Comparison of ENCODE assay signal across 16 cellular contexts in genomic region chr10:132251928-132252327, GRCh38. TPM values are rescaled to one million over a fixed set of nuclear protein-coding genes. Genes with fewer than 3 reads are reported as not detected.
DNase-seq lines count a peak whose midpoint lies in the region; ATAC-seq, FAIRE-seq and TF ChIP-seq lines count a peak whose summit lies in the region.
"Had no signal": no experiment of that assay in that cellular context is flagged by ENCODE, and none has a peak within 500 bp of the region (broad histone marks: within the 10 kb centered on the region; RNA-seq: fewer than 3 reads in every experiment).

No MANE protein-coding gene starts in this region.

- no peak overlapping the region for H3K4me3 Mint-ChIP-seq in nephron progenitor cell
- H3K4me3 Mint-ChIP-seq: CD4-positive, alpha-beta memory T cell; H9 had no signal

- no peaks in the 10 kb centered on the region for H3K79me2 ChIP-seq in K562 (ENCODE audit: control insufficient read depth, insufficient read depth, low read length)

- peak; percentile 77 for DNase-seq in HuH-7 (ENCODE audit: low spot score)
- DNase-seq in K562 (ENCODE audit: extremely low read depth in 1 of 4, low spot score in 3 of 4), result no peak
- no peak for DNase-seq in nephron progenitor cell
- DNase-seq in thyroid gland, result no peak
- DNase-seq in cerebellar cortex (ENCODE audit: low spot score), result no peak
- DNase-seq: C1 segment of cervical spinal cord; CD4-positive, alpha-beta memory T cell; COR-L47; DMS153; DND-41; H9 had no signal

- H3K9me3 Mint-ChIP-seq in nephron progenitor cell, result no peaks in the 10 kb centered on the region
- H3K9me3 Mint-ChIP-seq: CD4-positive, alpha-beta memory T cell; GM23338; H9 had no signal

- peak overlapping the region; percentile 25 for H3K27ac Mint-ChIP-seq in nephron progenitor cell
- H3K27ac Mint-ChIP-seq: GM23338, H9 had no signal

- BruUV-seq in K562 (replicated peaks; lab: Mats Ljungman, UMichigan), result no TSS peak

- CTCF ChIA-PET in K562 (lab: Yijun Ruan, JAX; ENCODE audit: low intra/inter-chr PET ratio), result no interaction called here

- in situ Hi-C loops in K562 (cut with MboI), result no loop called here

- intact Hi-C loops in K562 (cut with micrococcal nuclease) (no loop called here), thyroid gland (cut with DNase I) (no loop called here)

- peaks cover 39% of the 10 kb centered on the region for H3K4me1 Mint-ChIP-seq in nephron progenitor cell

- H3K9me1 ChIP-seq in K562 (ENCODE audit: control insufficient read depth, insufficient read depth, low read length), result no peaks in the 10 kb centered on the region

- ATAC-seq in K562, result no peak
- ATAC-seq in GM18909 (IDR thresholded peaks at IDR 0.05; ENCODE audit: poor library complexity, unreplicated experiment), result no peak
- ATAC-seq: HCT116 had no signal

- H3K9ac ChIP-seq in K562 (ENCODE audit: insufficient read depth in 1 of 2, low read depth in 2 of 2, low read length in 2 of 2), result no peak overlapping the region

- H3K9me3 ChIP-seq in K562 (replicated peaks; ENCODE audit: control insufficient read depth, insufficient read depth, low read depth, low read length) (no peaks in the 10 kb centered on the region), thyroid gland (no peaks in the 10 kb centered on the region)

- no peak overlapping the region for H3K4me2 ChIP-seq in K562 (ENCODE audit: insufficient read depth, low read length)
- H3K4me2 ChIP-seq: GM23338 had no signal

- H3K4me1 ChIP-seq in K562 (replicated peaks in 1 of 2; ENCODE audit: control insufficient read depth in 2 of 2, insufficient read depth in 2 of 2, low read length in 2 of 2) (peaks cover 4 to 30% of the 10 kb centered on the region in 2 experiments; a peak in 3 of 5 replicates), thyroid gland (no peaks in the 10 kb centered on the region)

- no peak for TF ChIP-seq EP300 in K562 (IDR thresholded peaks at IDR 0.05; ENCODE audit: low read length)

- TF ChIP-seq RAD21 in K562 (CRISPR knock-in tag; conservative IDR thresholded peaks at IDR 0.05 in 1 of 2, IDR thresholded peaks at IDR 0.05 in 1 of 2), result no peak

- no peak overlapping the region for H2AFZ ChIP-seq in K562 (ENCODE audit: low read depth, low read length)
- H2AFZ ChIP-seq: GM23338 had no signal

- WGBS in K562 (ENCODE audit: insufficient coverage, low coverage, missing lambda C conversion rate), result 0% methylated on average over 1 of the region's 6 CpGs
- WGBS in thyroid gland, 2 donors, result 78 to 96% methylated on average over 4 to 5 of the region's 6 CpGs

- H3K27me3 ChIP-seq in K562 (ENCODE audit: control insufficient read depth in 2 of 2, insufficient read depth in 2 of 2, low read length in 2 of 2) (peaks cover 0 to 38% of the 10 kb centered on the region in 2 experiments; a peak in 2 of 5 replicates), thyroid gland (no peaks in the 10 kb centered on the region)

- FAIRE-seq in K562 (lab: Jason Lieb, UNC), result no peak
- FAIRE-seq: G401.6, GM12892 had no signal

- no peak for TF ChIP-seq CTCF in K562 (IDR thresholded peaks at IDR 0.05 in 2 of 3, conservative IDR thresholded peaks at IDR 0.05 in 1 of 3; ENCODE audit: insufficient read depth in 2 of 3, low read depth in 1 of 3, low read length in 3 of 3)
- TF ChIP-seq CTCF in nephron progenitor cell (IDR thresholded peaks at IDR 0.05), result no peak
- no peak for TF ChIP-seq CTCF in thyroid gland (IDR thresholded peaks at IDR 0.05)

- H3K36me3 ChIP-seq in K562 (ENCODE audit: control insufficient read depth, insufficient read depth, low read length) (no peaks in the 10 kb centered on the region), thyroid gland (no peaks in the 10 kb centered on the region)

- H4K20me1 ChIP-seq in K562 (replicated peaks; ENCODE audit: control insufficient read depth, insufficient read depth, low read length), result no peaks in the 10 kb centered on the region

- no peaks in the 10 kb centered on the region for H3K36me3 Mint-ChIP-seq in nephron progenitor cell (ENCODE audit: low read depth)
- H3K36me3 Mint-ChIP-seq: CD4-positive, alpha-beta memory T cell had no signal

- peaks cover 19% of the 10 kb centered on the region for H3K27me3 Mint-ChIP-seq in nephron progenitor cell (ENCODE audit: low read depth, poor library complexity)
- H3K27me3 Mint-ChIP-seq: CD4-positive, alpha-beta memory T cell had no signal

- H3K27ac ChIP-seq in K562 (ENCODE audit: extremely low read depth, low read depth, low read length) (no peak overlapping the region), thyroid gland (no peak overlapping the region)

- H3K4me3 ChIP-seq in K562, result no peak overlapping the region
- H3K4me3 ChIP-seq in thyroid gland (replicated peaks in 1 of 3), result no peak overlapping the region
- H3K4me3 ChIP-seq: GM23338 had no signal

- no peak for TF ChIP-seq POLR2A in K562 (conservative IDR thresholded peaks at IDR 0.05)
- TF ChIP-seq POLR2A in thyroid gland (IDR thresholded peaks at IDR 0.05), result no peak

- POLR2A ChIA-PET in K562 (lab: Yijun Ruan, JAX), result no interaction called here

TF ChIP-seq in K562, 482 proteins besides CTCF, POLR2A, EP300 and RAD21:
- TF ChIP-seq THAP12 (CRISPR knock-in tag; IDR thresholded peaks at IDR 0.05) (no peak), ZNF644 (tag; IDR thresholded peaks at IDR 0.05; ENCODE audit: low read depth) (no peak), NR2C1 (IDR thresholded peaks at IDR 0.05) (no peak; the same call in 1 of the 2 replicates), NR2C1 (tag; IDR thresholded peaks at IDR 0.05) (peak; percentile 41; the same call in 1 of the 2 replicates)

RNA-seq across cellular contexts. Expression of gene STK32C, which starts 55.8 kb away (rescaled TPM):
- 6.5 and 11.6 TPM in 2 replicates for total RNA-seq in K562 (2011; cell fraction: chromatin; rRNA removed; ENCODE audit: low replicate concordance)
- total RNA-seq in K562 (2011; cell fraction: nucleolus; rRNA removed), result 13.8 and 19.2 TPM in 2 replicates
- total RNA-seq in K562 (2011; cell fraction: nucleoplasm; rRNA removed), result 12.1 and 15.1 TPM in 2 replicates
- total RNA-seq in K562 (2014; rRNA removed), result 15.4 and 20.6 TPM in 2 replicates
- 4.5 and 5.1 TPM in 2 replicates for total RNA-seq in K562 (2014; rRNA removed; fragmentation: Illumina TruSeq; extraction: Trizol)
- 6.5 and 8.3 TPM in 2 replicates for total RNA-seq in K562 (2015; rRNA removed; fragmentation: Illumina TruSeq; extraction: Trizol)
- 11.5 and 14.1 TPM in 2 replicates for total RNA-seq in K562 (2021)
- 8.2 and 8.9 TPM in 2 replicates for polyA plus RNA-seq in K562 (2011; rRNA removed)
- polyA plus RNA-seq in K562 (2011; cell fraction: cytosol; rRNA removed), result 5.6 and 6.4 TPM in 2 replicates
- 12.3 and 14.7 TPM in 2 replicates for polyA plus RNA-seq in K562 (2011; cell fraction: nucleus; rRNA removed)
- 11.5 and 18.9 TPM in 2 replicates for polyA plus RNA-seq in K562 (2012)
- polyA plus RNA-seq in K562 (2014; fragmentation: Illumina TruSeq; extraction: Trizol), result 4.7 and 9.7 TPM in 2 replicates
- polyA plus RNA-seq in K562 (2014; fragmentation: Nextera tagmentation; extraction: Ambion mirVana), result 1 to 10 TPM; 1.5 to 2.4 TPM
- polyA plus RNA-seq in K562 (2014; rRNA removed), result 18.5 and 20.9 TPM in 2 replicates
- polyA minus RNA-seq in K562 (2011; rRNA and poly(A)+ RNA removed), result 4.0 and 5.7 TPM in 2 replicates
- 3.5 and 3.9 TPM in 2 replicates for polyA minus RNA-seq in K562 (2011; cell fraction: cytosol; rRNA and poly(A)+ RNA removed)
- 8.2 and 8.3 TPM in 2 replicates for polyA minus RNA-seq in K562 (2011; cell fraction: nucleus; rRNA and poly(A)+ RNA removed)
- 1 to 10 TPM; 3.3 to 5.7 (median 3.5) TPM for total RNA-seq in thyroid gland
